In genomic region chr11:27363576-27364115, GRCh38 we compare ENCODE assay signal across 8 cellular contexts. TPM values are rescaled to one million over a fixed set of nuclear protein-coding genes. Genes with fewer than 3 reads are reported as not detected.
A peak's percentile ranks its signal among the peaks of the same experiment; 100 is the strongest.
DNase-seq lines count a peak whose midpoint lies in the region; ATAC-seq and TF ChIP-seq lines count a peak whose summit lies in the region.

No MANE protein-coding gene starts in this region.

- DNase-seq in CD4-positive, alpha-beta T cell: no peak
- DNase-seq in neural progenitor cell (ENCODE audit: low spot score) (no peak), NCI-H1417 (lab: John Stamatoyannopoulos, UW) (no peak), NCI-H2029 treated with DMSO at 0.1 percent for 48 hours (lab: John Stamatoyannopoulos, UW) (no peak), amniotic stem cell (lab: John Stamatoyannopoulos, UW) (no peak)

- no peaks in the 10 kb centered on the region for H3F3A ChIP-seq in Loucy (ENCODE audit: low read depth)
- peaks cover 60% of the 10 kb centered on the region for H3F3A ChIP-seq in neural progenitor cell (ENCODE audit: low read depth)

- H3K9me3 ChIP-seq in CD4-positive, alpha-beta T cell (ENCODE audit: control insufficient read depth, low read length): no peaks in the 10 kb centered on the region
- no peaks in the 10 kb centered on the region for H3K9me3 ChIP-seq in Loucy (ENCODE audit: insufficient read depth, low read depth, low read length)
- H3K9me3 ChIP-seq in duodenal mucosa (ENCODE audit: control insufficient read depth in 1 of 2, low read length in 2 of 2): no peaks in the 10 kb centered on the region
- no peaks in the 10 kb centered on the region for H3K9me3 ChIP-seq in neural progenitor cell (ENCODE audit: low read depth)

- peak overlapping the region; percentile 87 for H3K4me2 ChIP-seq in Loucy (ENCODE audit: low read depth, low read length, poor library complexity, severe bottlenecking)
- peak overlapping the region; percentile 84 for H3K4me2 ChIP-seq in neural progenitor cell

- H3K27me3 Mint-ChIP-seq in CD4-positive, alpha-beta T cell: no peaks in the 10 kb centered on the region
- H3K27me3 Mint-ChIP-seq in neural progenitor cell (ENCODE audit: insufficient read depth, low read depth): peaks cover 2% of the 10 kb centered on the region

- POLR2A ChIA-PET in CD4-positive, alpha-beta T cell (lab: Charles Lee): interaction anchor here (0.7 kb wide), 1 partner anchor 110 kb away, joined by 4 read pairs; no protein-coding TSS in a partner anchor

- CTCF ChIA-PET in CD4-positive, alpha-beta T cell (lab: Charles Lee): interaction anchor here (1.2 kb wide), 1 partner anchor 133 kb away, joined by 3 read pairs; no protein-coding TSS in a partner anchor

- peak overlapping the region; percentile 72 for H3K27ac Mint-ChIP-seq in CD4-positive, alpha-beta T cell
- H3K27ac Mint-ChIP-seq in neural progenitor cell: peak overlapping the region; percentile 85

- peak overlapping the region; percentile 81 for H3K4me3 Mint-ChIP-seq in CD4-positive, alpha-beta T cell
- peak overlapping the region; percentile 85 for H3K4me3 Mint-ChIP-seq in neural progenitor cell

- H2AFZ ChIP-seq in Loucy (ENCODE audit: low read length) (peak overlapping the region; percentile 98), neural progenitor cell (replicated peaks) (no peak overlapping the region)

- no peaks in the 10 kb centered on the region for H3K9me3 Mint-ChIP-seq in CD4-positive, alpha-beta T cell
- H3K9me3 Mint-ChIP-seq in neural progenitor cell: no peaks in the 10 kb centered on the region

- H3K79me2 ChIP-seq in Loucy (ENCODE audit: insufficient read depth, low read length) (peaks cover 30% of the 10 kb centered on the region), neural progenitor cell (ENCODE audit: low read depth) (peaks cover 20% of the 10 kb centered on the region)

- no peak for ATAC-seq in CD4-positive, alpha-beta T cell (ENCODE audit: poor library complexity)
- ATAC-seq in HG02840 (IDR thresholded peaks at IDR 0.05; ENCODE audit: low FRiP score, unreplicated experiment): no peak

- H3K9me2 ChIP-seq in Loucy (replicated peaks; ENCODE audit: low read depth, low read length): no peaks in the 10 kb centered on the region

- H4K20me1 ChIP-seq in Loucy (ENCODE audit: insufficient read depth, low read length, poor library complexity, severe bottlenecking) (no peaks in the 10 kb centered on the region), neural progenitor cell (ENCODE audit: low read depth) (peaks cover 17% of the 10 kb centered on the region)

- H3K27me3 ChIP-seq in CD4-positive, alpha-beta T cell (ENCODE audit: control insufficient read depth, insufficient read depth, low read length): no peaks in the 10 kb centered on the region
- no peaks in the 10 kb centered on the region for H3K27me3 ChIP-seq in Loucy (ENCODE audit: insufficient read depth, low read length, poor library complexity, severe bottlenecking)
- no peaks in the 10 kb centered on the region for H3K27me3 ChIP-seq in duodenal mucosa (ENCODE audit: control insufficient read depth in 1 of 2, insufficient read depth in 2 of 2, low read length in 2 of 2)
- H3K27me3 ChIP-seq in neural progenitor cell: no peaks in the 10 kb centered on the region

- H3K4me1 ChIP-seq in Loucy (ENCODE audit: insufficient read depth, low read length, poor library complexity, severe bottlenecking): peaks cover 38% of the 10 kb centered on the region
- peaks cover 17 to 29% of the 10 kb centered on the region in 2 donors for H3K4me1 ChIP-seq in duodenal mucosa (ENCODE audit: control insufficient read depth in 1 of 2, insufficient read depth in 2 of 2, low read length in 2 of 2)
- peaks cover 15% of the 10 kb centered on the region for H3K4me1 ChIP-seq in neural progenitor cell

- H3K36me3 ChIP-seq in Loucy (ENCODE audit: insufficient read depth, low read length) (no peaks in the 10 kb centered on the region), duodenal mucosa (ENCODE audit: control insufficient read depth in 1 of 2, insufficient read depth in 2 of 2, low read length in 2 of 2) (peaks cover 6 to 7% of the 10 kb centered on the region in 2 donors), neural progenitor cell (peaks cover 15% of the 10 kb centered on the region)

- H3K36me3 Mint-ChIP-seq in CD4-positive, alpha-beta T cell (ENCODE audit: low read depth): no peaks in the 10 kb centered on the region
- peaks cover 11% of the 10 kb centered on the region for H3K36me3 Mint-ChIP-seq in neural progenitor cell

- intact Hi-C loops in CD4-positive, alpha-beta T cell (cut with DNase I, micrococcal nuclease): loop anchor here (2.0 to 10.0 kb wide), 5 partner anchors 109 to 741 kb away; partner anchors contain the start of genes LGR4 (in 2 of the 2), LIN7C (in 2 of the 2), KIF18A (in 1 of the 2) and METTL15 (in 1 of the 2)

- no peak for TF ChIP-seq CTCF in CD4-positive, alpha-beta T cell (IDR thresholded peaks at IDR 0.05)
- TF ChIP-seq CTCF in Loucy (conservative IDR thresholded peaks at IDR 0.05; ENCODE audit: low read length) (no peak), neural progenitor cell (IDR thresholded peaks at IDR 0.05) (no peak)

- H3K4me3 ChIP-seq in Loucy (ENCODE audit: low read length, poor library complexity, severe bottlenecking) (peak overlapping the region; percentile 92), duodenal mucosa (ENCODE audit: low read depth in 1 of 2, low read length in 2 of 2) (peak overlapping the region; percentile 87 to 88), neural progenitor cell (peak overlapping the region; percentile 62)

- H3K9ac ChIP-seq in Loucy (ENCODE audit: low read depth, low read length, poor library complexity, severe bottlenecking) (peak overlapping the region; percentile 90), duodenal mucosa (ENCODE audit: low read depth in 1 of 2, low read length in 2 of 2) (peak overlapping the region; percentile 77 to 86), neural progenitor cell (no peak overlapping the region)

- no peak overlapping the region for H3K27ac ChIP-seq in CD4-positive, alpha-beta T cell (ENCODE audit: low read depth, low read length)
- H3K27ac ChIP-seq in duodenal mucosa (ENCODE audit: low read depth, low read length): no peak overlapping the region
- H3K27ac ChIP-seq in neural progenitor cell: peak overlapping the region; percentile 47

- peaks cover 30% of the 10 kb centered on the region for H3K4me1 Mint-ChIP-seq in CD4-positive, alpha-beta T cell (ENCODE audit: low read depth)
- peaks cover 41% of the 10 kb centered on the region for H3K4me1 Mint-ChIP-seq in neural progenitor cell

RNA-seq across cellular contexts. Expression of gene CCDC34, which starts 0.6 kb away (rescaled TPM):
- 1 to 10 TPM; 1.3 to 1.6 TPM for total RNA-seq in CD4-positive, alpha-beta T cell
- 15.6 and 30.6 TPM in 2 replicates for total RNA-seq in neural progenitor cell (ENCODE audit: low replicate concordance)
